1 cellular context compared by ENCODE assay signal in the genomic region with DNA sequence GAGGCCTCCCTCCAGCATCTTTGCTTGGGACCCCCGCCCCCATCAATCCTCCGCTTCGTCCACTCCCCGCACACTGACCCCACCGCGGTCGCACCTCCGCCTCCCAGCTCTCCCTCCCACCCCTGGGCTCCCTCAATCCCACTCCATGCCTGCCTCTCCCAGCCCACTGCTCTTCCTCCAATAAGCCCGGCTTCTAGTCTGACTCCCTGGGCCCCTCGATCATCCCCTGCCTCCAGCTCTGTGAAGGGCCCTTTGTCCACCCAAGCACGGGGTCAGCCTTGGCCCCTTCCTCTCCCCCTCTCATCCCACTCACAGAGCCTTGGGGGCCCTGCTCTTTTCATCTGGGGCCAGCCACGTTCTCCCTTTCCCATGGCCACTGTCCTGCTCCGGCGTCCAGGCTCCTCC.
TF ChIP-seq lines count a peak whose summit lies in the region.

No MANE protein-coding gene starts in this region.

TF ChIP-seq in HepG2, 621 proteins besides CTCF, POLR2A, EP300 and RAD21:
- TF ChIP-seq MTA1 (CRISPR knock-in tag; IDR thresholded peaks at IDR 0.05; ENCODE audit: borderline replicate concordance) (0 out of 2 replicates have a peak, but pooled peaks have one; percentile 8), ZNF678 (CRISPR knock-in tag; IDR thresholded peaks at IDR 0.05) (peak; percentile 44; the same call in 1 of the 2 replicates), TAF15 (IDR thresholded peaks at IDR 0.05; ENCODE audit: low read depth, low read length, poor library complexity, severe bottlenecking) (no peak), NFE2 (CRISPR knock-in tag; IDR thresholded peaks at IDR 0.05) (no peak), ZNF770 (CRISPR knock-in tag; IDR thresholded peaks at IDR 0.05) (0 out of 2 replicates have a peak, but pooled peaks have one; percentile 6), HES4 (CRISPR knock-in tag; IDR thresholded peaks at IDR 0.05; ENCODE audit: borderline replicate concordance) (0 out of 2 replicates have a peak, but pooled peaks have one; percentile 22), SNRNP70 (IDR thresholded peaks at IDR 0.05; ENCODE audit: low read depth, low read length) (no peak)
- TF ChIP-seq, protein P1, sequence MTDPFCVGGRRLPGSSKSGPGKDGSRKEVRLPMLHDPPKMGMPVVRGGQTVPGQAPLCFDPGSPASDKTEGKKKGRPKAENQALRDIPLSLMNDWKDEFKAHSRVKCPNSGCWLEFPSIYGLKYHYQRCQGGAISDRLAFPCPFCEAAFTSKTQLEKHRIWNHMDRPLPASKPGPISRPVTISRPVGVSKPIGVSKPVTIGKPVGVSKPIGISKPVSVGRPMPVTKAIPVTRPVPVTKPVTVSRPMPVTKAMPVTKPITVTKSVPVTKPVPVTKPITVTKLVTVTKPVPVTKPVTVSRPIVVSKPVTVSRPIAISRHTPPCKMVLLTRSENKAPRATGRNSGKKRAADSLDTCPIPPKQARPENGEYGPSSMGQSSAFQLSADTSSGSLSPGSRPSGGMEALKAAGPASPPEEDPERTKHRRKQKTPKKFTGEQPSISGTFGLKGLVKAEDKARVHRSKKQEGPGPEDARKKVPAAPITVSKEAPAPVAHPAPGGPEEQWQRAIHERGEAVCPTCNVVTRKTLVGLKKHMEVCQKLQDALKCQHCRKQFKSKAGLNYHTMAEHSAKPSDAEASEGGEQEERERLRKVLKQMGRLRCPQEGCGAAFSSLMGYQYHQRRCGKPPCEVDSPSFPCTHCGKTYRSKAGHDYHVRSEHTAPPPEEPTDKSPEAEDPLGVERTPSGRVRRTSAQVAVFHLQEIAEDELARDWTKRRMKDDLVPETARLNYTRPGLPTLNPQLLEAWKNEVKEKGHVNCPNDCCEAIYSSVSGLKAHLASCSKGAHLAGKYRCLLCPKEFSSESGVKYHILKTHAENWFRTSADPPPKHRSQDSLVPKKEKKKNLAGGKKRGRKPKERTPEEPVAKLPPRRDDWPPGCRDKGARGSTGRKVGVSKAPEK (CRISPR knock-in tag; IDR thresholded peaks at IDR 0.05; ENCODE audit: borderline replicate concordance): 0 out of 2 replicates have a peak, but pooled peaks have one; percentile 50
- TF ChIP-seq, protein P2, sequence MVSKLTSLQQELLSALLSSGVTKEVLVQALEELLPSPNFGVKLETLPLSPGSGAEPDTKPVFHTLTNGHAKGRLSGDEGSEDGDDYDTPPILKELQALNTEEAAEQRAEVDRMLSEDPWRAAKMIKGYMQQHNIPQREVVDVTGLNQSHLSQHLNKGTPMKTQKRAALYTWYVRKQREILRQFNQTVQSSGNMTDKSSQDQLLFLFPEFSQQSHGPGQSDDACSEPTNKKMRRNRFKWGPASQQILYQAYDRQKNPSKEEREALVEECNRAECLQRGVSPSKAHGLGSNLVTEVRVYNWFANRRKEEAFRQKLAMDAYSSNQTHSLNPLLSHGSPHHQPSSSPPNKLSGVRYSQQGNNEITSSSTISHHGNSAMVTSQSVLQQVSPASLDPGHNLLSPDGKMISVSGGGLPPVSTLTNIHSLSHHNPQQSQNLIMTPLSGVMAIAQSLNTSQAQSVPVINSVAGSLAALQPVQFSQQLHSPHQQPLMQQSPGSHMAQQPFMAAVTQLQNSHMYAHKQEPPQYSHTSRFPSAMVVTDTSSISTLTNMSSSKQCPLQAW (CRISPR knock-in tag; IDR thresholded peaks at IDR 0.05): peak; percentile 43; the same call in 1 of the 2 replicates
- TF ChIP-seq, protein P3, sequence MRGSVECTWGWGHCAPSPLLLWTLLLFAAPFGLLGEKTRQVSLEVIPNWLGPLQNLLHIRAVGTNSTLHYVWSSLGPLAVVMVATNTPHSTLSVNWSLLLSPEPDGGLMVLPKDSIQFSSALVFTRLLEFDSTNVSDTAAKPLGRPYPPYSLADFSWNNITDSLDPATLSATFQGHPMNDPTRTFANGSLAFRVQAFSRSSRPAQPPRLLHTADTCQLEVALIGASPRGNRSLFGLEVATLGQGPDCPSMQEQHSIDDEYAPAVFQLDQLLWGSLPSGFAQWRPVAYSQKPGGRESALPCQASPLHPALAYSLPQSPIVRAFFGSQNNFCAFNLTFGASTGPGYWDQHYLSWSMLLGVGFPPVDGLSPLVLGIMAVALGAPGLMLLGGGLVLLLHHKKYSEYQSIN (CRISPR knock-in tag; IDR thresholded peaks at IDR 0.05; ENCODE audit: borderline replicate concordance): no peak
